Comparison of ENCODE assay signal across 26 cellular contexts in genomic region chr18:27263369-27263768, GRCh38.
"Had no signal": no experiment of that assay in that cellular context is flagged by ENCODE, and none has a peak within 500 bp of the region (broad histone marks: within the 10 kb centered on the region; RNA-seq: fewer than 3 reads in every experiment).

No MANE protein-coding gene starts in this region.

- H3K4me1 ChIP-seq: stomach, suprapubic skin, testis, thyroid gland, tibial artery, tibial nerve, transverse colon, upper lobe of left lung, upper lobe of right lung, uterus, vagina had no signal

- DNase-seq: stimulated activated CD4-positive, alpha-beta T cell treated with anti-CD3 and anti-CD28 coated beads, Interleukin-2, amount 100 ng/mL, for 48 hours; stimulated activated CD4-positive, alpha-beta T cell treated with anti-CD3 and anti-CD28 coated beads, Interleukin-4, amount 100 ng/mL, for 1 hour; stimulated activated CD4-positive, alpha-beta T cell treated with anti-CD3 and anti-CD28 coated beads, Interleukin-4, amount 100 ng/mL, for 4 hours; stimulated activated CD8-positive, alpha-beta memory T cell treated with anti-CD3 and anti-CD28 coated beads, Interleukin-4, amount 100 ng/mL, for 48 hours; stimulated activated naive B cell treated with anti-CD40 and anti-IgM and Interleukin-4, amounts not matched to agents 10 μg/mL and 1 μg/mL and 100 μg/mL, for 72 hours; stimulated activated naive CD4-positive, alpha-beta T cell; stimulated activated naive CD4-positive, alpha-beta T cell treated with Interleukin-2 at 50 U/mL for 16 hours; stimulated activated naive CD8-positive, alpha-beta T cell treated with anti-CD3 and anti-CD28 coated beads, Interleukin-15, amount 100 ng/mL, for 72 hours; stimulated activated naive CD8-positive, alpha-beta T cell treated with anti-CD3 and anti-CD28 coated beads, Interleukin-15, Interleukin-2, amounts not matched to agents 100 U/mL and 50 U/mL, for 24 hours; stomach; substantia nigra; testis; thyroid gland; tibial artery; transverse colon; trophoblast cell; upper lobe of left lung; upper lobe of right lung; uterus had no signal

- ATAC-seq: stimulated activated effector memory CD8-positive, alpha-beta T cell treated with anti-CD3 and anti-CD28 coated beads, Interleukin-12 subunit alpha, Interleukin-12 subunit beta, amount 100 ng/mL, for 72 hours; stimulated activated memory B cell treated with anti-CD40 and anti-IgM and Interleukin-4, amounts not matched to agents 10 μg/mL and 1 μg/mL and 100 μg/mL, for 72 hours; stimulated activated naive B cell treated with anti-CD40 and anti-IgM and Interleukin-4, amounts not matched to agents 10 μg/mL and 1 μg/mL and 100 μg/mL, for 72 hours; stimulated activated naive CD8-positive, alpha-beta T cell treated with anti-CD3 and anti-CD28 coated beads, Interleukin-15, amount 100 ng/mL, for 72 hours; stimulated activated naive CD8-positive, alpha-beta T cell treated with anti-CD3 and anti-CD28 coated beads, Interleukin-15, Interleukin-2, amounts not matched to agents 100 U/mL and 50 U/mL, for 24 hours; upper lobe of right lung had no signal

- H3K27me3 ChIP-seq: stomach, suprapubic skin, testis, thyroid gland, tibial artery, tibial nerve, transverse colon, upper lobe of left lung, upper lobe of right lung, uterus, vagina had no signal

- H3K36me3 ChIP-seq: stomach, suprapubic skin, thoracic aorta, thyroid gland, tibial artery, tibial nerve, transverse colon, upper lobe of left lung, upper lobe of right lung, uterus, vagina had no signal

- FAIRE-seq: urothelium cell line had no signal

- H3K4me3 ChIP-seq: stomach, suprapubic skin, testis, thoracic aorta, thyroid gland, tibial artery, tibial nerve, transverse colon, upper lobe of left lung, upper lobe of right lung, uterus, vagina had no signal

- H3K27ac ChIP-seq: stomach, suprapubic skin, testis, thoracic aorta, thyroid gland, tibial artery, tibial nerve, transverse colon, upper lobe of left lung, upper lobe of right lung, uterus, vagina had no signal

- H3K9me3 ChIP-seq: suprapubic skin, testis, thoracic aorta, thyroid gland, tibial artery, upper lobe of left lung, uterus, vagina had no signal
